In genomic region chr12:42762395-42762925, GRCh38 we compare ENCODE assay signal across 20 cellular contexts.
A peak's percentile ranks its signal among the peaks of the same experiment; 100 is the strongest.
DNase-seq lines count a peak whose midpoint lies in the region; ATAC-seq and TF ChIP-seq lines count a peak whose summit lies in the region.
"Had no signal": no experiment of that assay in that cellular context is flagged by ENCODE, and none has a peak within 500 bp of the region (broad histone marks: within the 10 kb centered on the region; RNA-seq: fewer than 3 reads in every experiment).

No MANE protein-coding gene starts in this region.

- H3K23ac ChIP-seq in IMR-90 (ENCODE audit: low read depth, low read length) = no peak overlapping the region

- TF ChIP-seq POLR2A in IMR-90 (IDR thresholded peaks at IDR 0.05; ENCODE audit: low read depth, low read length) = no peak

- H4K5ac ChIP-seq in IMR-90 (ENCODE audit: low read depth, low read length) = no peak overlapping the region

- no peak overlapping the region for H3K18ac ChIP-seq in IMR-90 (ENCODE audit: low read depth, low read length)

- peaks cover 11% of the 10 kb centered on the region for H3K4me1 ChIP-seq in IMR-90 (ENCODE audit: control insufficient read depth, insufficient read depth, low read length)

- no peak overlapping the region for H4K8ac ChIP-seq in IMR-90 (ENCODE audit: low read depth in 2 of 2, low read length in 2 of 2)

- H3K9me3 ChIP-seq in IMR-90 (ENCODE audit: control insufficient read depth, insufficient read depth, low read length) = no peaks in the 10 kb centered on the region
- H3K9me3 ChIP-seq: HAP-1 had no signal

- H3K9ac ChIP-seq in IMR-90 (ENCODE audit: low read depth, low read length) = no peak overlapping the region

- no peak overlapping the region for H2BK5ac ChIP-seq in IMR-90 (ENCODE audit: low read depth, low read length, poor library complexity, severe bottlenecking)

- POLR2A ChIA-PET in IMR-90 (lab: Charles Lee; ENCODE audit: unreplicated experiment) = no interaction called here

- no peak for DNase-seq in IMR-90
- no peak for DNase-seq in stimulated activated CD4-positive, alpha-beta T cell treated with anti-CD3 and anti-CD28 coated beads, Interleukin-12 subunit alpha, Interleukin-12 subunit beta, amount 100 ng/mL, for 4 hours
- no peak for DNase-seq in activated T-cell treated with anti-CD3 and anti-CD28 coated beads, Interleukin-2, amount 50 U/mL, for 48 hours
- no peak for DNase-seq in DMS114 treated with DMSO at 0.1 percent for 48 hours (lab: John Stamatoyannopoulos, UW; ENCODE audit: unreplicated experiment)
- no peak for DNase-seq in NCI-H187 treated with DMSO at 0.1 percent for 48 hours (lab: John Stamatoyannopoulos, UW)
- DNase-seq: DMS 273 treated with DMSO at 0.1 percent for 48 hours; KG1; NCI-H1048; NCI-H1694; NCI-H2107; NCI-H345; NCI-H69; NK-92 treated with Interleukin-12 subunit alpha and Interleukin-12 subunit beta, amount 100 ng/mL, for 24 hours; SHP77 treated with DMSO at 0.1 percent for 48 hours had no signal

- CTCF ChIA-PET in IMR-90 (lab: Yijun Ruan, JAX) = interaction anchor here (0.5 kb wide), 1 partner anchor 105 kb away, joined by 4 read pairs; no protein-coding TSS in a partner anchor

- H3K27me3 ChIP-seq in IMR-90 (ENCODE audit: control insufficient read depth, insufficient read depth, low read length) = no peaks in the 10 kb centered on the region

- peaks cover 48% of the 10 kb centered on the region for H3K4me1 Mint-ChIP-seq in nephron

- H3K36me3 Mint-ChIP-seq in nephron (ENCODE audit: low read depth) = no peaks in the 10 kb centered on the region

- H3K4ac ChIP-seq in IMR-90 (ENCODE audit: low read depth, low read length) = no peak overlapping the region

- H3K4me3 Mint-ChIP-seq in nephron = no peak overlapping the region
- H3K4me3 Mint-ChIP-seq: T-helper 1 cell treated with Interleukin-12 subunit alpha and Interleukin-12 subunit beta and Interleukin-4 antibody, amounts not matched to agents 30 μg/mL and 1 μg/mL, for 36 hours had no signal

- no peak overlapping the region for H3K56ac ChIP-seq in IMR-90 (ENCODE audit: extremely low read depth, insufficient read depth, low read length)

- no peaks in the 10 kb centered on the region for H3K9me3 Mint-ChIP-seq in nephron
- H3K9me3 Mint-ChIP-seq: T-helper 1 cell treated with Interleukin-12 subunit alpha and Interleukin-12 subunit beta and Interleukin-4 antibody, amounts not matched to agents 30 μg/mL and 1 μg/mL, for 36 hours had no signal

- no peak overlapping the region for H2BK15ac ChIP-seq in IMR-90 (ENCODE audit: low read depth, low read length)

- no peak overlapping the region for H4K91ac ChIP-seq in IMR-90 (ENCODE audit: insufficient read depth, low read depth, low read length)

- dilution Hi-C loops in IMR-90 (cut with HindIII; ENCODE audit: low sequenced_read_pairs, unreplicated experiment) = no loop called here

- H3K4me2 ChIP-seq in IMR-90 (ENCODE audit: low read depth, low read length) = no peak overlapping the region

- intact Hi-C loops in IMR-90 (cut with micrococcal nuclease) = no loop called here

- no peaks in the 10 kb centered on the region for H3K79me1 ChIP-seq in IMR-90 (ENCODE audit: low read depth in 1 of 2, low read length in 2 of 2)

- TF ChIP-seq RAD21 in IMR-90 (IDR thresholded peaks at IDR 0.05; ENCODE audit: low read length) = no peak

- H3K4me3 ChIP-seq in IMR-90 (ENCODE audit: insufficient read depth, low read depth, low read length) = no peak overlapping the region
- H3K4me3 ChIP-seq: HAP-1 had no signal

- TF ChIP-seq CTCF in IMR-90 (conservative IDR thresholded peaks at IDR 0.05; ENCODE audit: low read depth, low read length) (no peak), nephron (IDR thresholded peaks at IDR 0.05; ENCODE audit: unreplicated experiment in 3 of 3) (no peak)

- peak overlapping the region; percentile 24 to 88 (median 82) for H3K27ac Mint-ChIP-seq in nephron
- H3K27ac Mint-ChIP-seq: T-helper 1 cell treated with Interleukin-12 subunit alpha and Interleukin-12 subunit beta and Interleukin-4 antibody, amounts not matched to agents 30 μg/mL and 1 μg/mL, for 36 hours had no signal

- H3K27me3 Mint-ChIP-seq in nephron (ENCODE audit: low read depth) = peaks cover 3% of the 10 kb centered on the region

- no peak overlapping the region for H2BK120ac ChIP-seq in IMR-90 (ENCODE audit: low read depth, low read length)

- BruUV-seq in IMR-90 (replicated peaks; lab: Mats Ljungman, UMichigan) = no TSS peak

- H2AK9ac ChIP-seq in IMR-90 (replicated peaks; ENCODE audit: low read depth, low read length, poor library complexity) = no peak overlapping the region

- H3K27ac ChIP-seq in IMR-90 (ENCODE audit: insufficient read depth, low read length) = no peak overlapping the region
- H3K27ac ChIP-seq: C4-2B had no signal

- H3K9me1 ChIP-seq in IMR-90 (ENCODE audit: insufficient read depth, low read length) = peaks cover 4% of the 10 kb centered on the region; the same call in 1 of the 2 replicates

- peak overlapping the region; percentile 27; the same call in 1 of the 2 replicates for H2BK20ac ChIP-seq in IMR-90 (ENCODE audit: low read depth, low read length)

- in situ Hi-C loops in IMR-90 (cut with MboI; ENCODE audit: low sequenced_read_pairs) = no loop called here

- no peaks in the 10 kb centered on the region for H4K20me1 ChIP-seq in IMR-90 (ENCODE audit: insufficient read depth, low read length)

- WGBS in IMR-90 (ENCODE audit: extremely low coverage in 2 of 2, insufficient read length in 1 of 2), 2 experiments = no CpG with 5 or more reads among the region's 1 CpG

- no peak overlapping the region for H2AFZ ChIP-seq in IMR-90 (replicated peaks; ENCODE audit: low read length, poor library complexity)

- H2AK5ac ChIP-seq in IMR-90 (ENCODE audit: low read depth, low read length) = no peak overlapping the region

- H3K36me3 ChIP-seq in IMR-90 (ENCODE audit: control insufficient read depth, insufficient read depth, low read length) = no peaks in the 10 kb centered on the region
- H3K36me3 ChIP-seq: HAP-1 had no signal

- ATAC-seq in GM18870 (IDR thresholded peaks at IDR 0.05; ENCODE audit: unreplicated experiment) (peak; percentile 11), GM21529 (IDR thresholded peaks at IDR 0.05; ENCODE audit: unreplicated experiment) (peak; percentile 17), IMR-90 (ENCODE audit: low read depth) (no peak)

- no peak overlapping the region for H3K14ac ChIP-seq in IMR-90 (replicated peaks; ENCODE audit: low read depth, low read length)

TF ChIP-seq in IMR-90, 13 proteins besides CTCF, POLR2A, EP300 and RAD21:
- TF ChIP-seq CHD1 (IDR thresholded peaks at IDR 0.05; ENCODE audit: low read depth, low read length) (no peak), RFX5 (IDR thresholded peaks at IDR 0.05; ENCODE audit: low read depth, low read length) (no peak), MXI1 (IDR thresholded peaks at IDR 0.05; ENCODE audit: borderline replicate concordance, low read depth, low read length) (no peak), USF2 (IDR thresholded peaks at IDR 0.05; ENCODE audit: low read depth, low read length) (no peak), FOS (IDR thresholded peaks at IDR 0.05; ENCODE audit: low read depth, low read length) (no peak), MAFK (IDR thresholded peaks at IDR 0.05; ENCODE audit: low read depth, low read length) (no peak), NFE2L2 (IDR thresholded peaks at IDR 0.05; ENCODE audit: low read depth, low read length) (no peak), ELK1 (IDR thresholded peaks at IDR 0.05; ENCODE audit: borderline replicate concordance, low read depth, low read length) (no peak), MAZ (IDR thresholded peaks at IDR 0.05; ENCODE audit: borderline replicate concordance, low read depth, low read length) (no peak), CEBPB (IDR thresholded peaks at IDR 0.05; ENCODE audit: low read depth, low read length) (no peak), BHLHE40 (IDR thresholded peaks at IDR 0.05; ENCODE audit: low read depth, low read length) (no peak), SMC3 (IDR thresholded peaks at IDR 0.05; ENCODE audit: low read depth, low read length) (no peak), RCOR1 (IDR thresholded peaks at IDR 0.05; ENCODE audit: insufficient replicate concordance, low read length) (no peak)
